8 cellular contexts compared by ENCODE assay signal in genomic region chr1:160083968-160084770, GRCh38. TPM values are rescaled to one million over a fixed set of nuclear protein-coding genes. Genes with fewer than 3 reads are reported as not detected.
A peak's percentile ranks its signal among the peaks of the same experiment; 100 is the strongest.
DNase-seq lines count a peak whose midpoint lies in the region; ATAC-seq and TF ChIP-seq lines count a peak whose summit lies in the region.

No MANE protein-coding gene starts in this region.

- H3K4me3 Mint-ChIP-seq in activated CD8-positive, alpha-beta T cell treated with anti-CD3 and anti-CD28 coated beads for 36 hours: peak overlapping the region; percentile 46

- TF ChIP-seq CTCF in activated CD8-positive, alpha-beta T cell treated with anti-CD3 and anti-CD28 coated beads for 36 hours (IDR thresholded peaks at IDR 0.05): peak; percentile 80
- TF ChIP-seq CTCF in lower leg skin (IDR thresholded peaks at IDR 0.05): no peak

- no peaks in the 10 kb centered on the region for H3K9me3 ChIP-seq in mesodermal cell (ENCODE audit: control insufficient read depth, low read length)

- H3K27ac Mint-ChIP-seq in activated CD8-positive, alpha-beta T cell treated with anti-CD3 and anti-CD28 coated beads for 36 hours: no peak overlapping the region

- CTCF ChIA-PET in activated CD8-positive, alpha-beta T cell treated with anti-CD3 and anti-CD28 coated beads for 36 hours (lab: Charles Lee): interaction anchor here (0.9 to 33.7 kb wide), 18 partner anchors 7 to 294 kb away, joined by 3 to 693 read pairs (median 9); partner anchors contain the start of genes ATP1A4, IGSF8, KCNJ10 and PEA15

- TF ChIP-seq POLR2A in lower leg skin (IDR thresholded peaks at IDR 0.05): no peak

- 56 to 57% methylated on average over 75 to 95 of the region's 96 CpGs for WGBS in mesodermal cell (ENCODE audit: insufficient coverage in 2 of 2), 2 experiments
- 47 to 54% methylated on average over 49 to 70 of the region's 96 CpGs for WGBS in lower leg skin, 2 donors

- intact Hi-C loops in activated CD8-positive, alpha-beta T cell treated with anti-CD3 and anti-CD28 coated beads for 36 hours (cut with micrococcal nuclease): loop anchor here (10.0 kb wide), 1 partner anchor 49 kb away; the partner anchor contains the start of gene PIGM
- intact Hi-C loops in lower leg skin (cut with DNase I; ENCODE audit: low total_unique reads): no loop called here

- peaks cover 13% of the 10 kb centered on the region for H3K4me1 Mint-ChIP-seq in activated CD8-positive, alpha-beta T cell treated with anti-CD3 and anti-CD28 coated beads for 36 hours (ENCODE audit: low read depth)

- H3K36me3 Mint-ChIP-seq in activated CD8-positive, alpha-beta T cell treated with anti-CD3 and anti-CD28 coated beads for 36 hours (ENCODE audit: low read depth): peaks cover 16% of the 10 kb centered on the region

- POLR2A ChIA-PET in activated CD8-positive, alpha-beta T cell treated with anti-CD3 and anti-CD28 coated beads for 36 hours (lab: Charles Lee): interaction anchor here (0.9 to 1.9 kb wide), 4 partner anchors 14 to 37 kb away, joined by 3 to 8 read pairs (median 4); partner anchors contain the start of gene IGSF8

- peak; percentile 56 for DNase-seq in NCI-H2196 (lab: John Stamatoyannopoulos, UW; ENCODE audit: unreplicated experiment)
- no peak for DNase-seq in NCI-H2196 treated with DMSO at 0.1 percent for 48 hours (lab: John Stamatoyannopoulos, UW; ENCODE audit: unreplicated experiment)
- DNase-seq in NCI-H187 (lab: John Stamatoyannopoulos, UW): peak; percentile 69 to 88
- DNase-seq in activated CD8-positive, alpha-beta T cell treated with anti-CD3 and anti-CD28 coated beads for 36 hours: peak; percentile 84
- DNase-seq in effector CD4-positive, alpha-beta T cell: peak; percentile 66
- peak; percentile 40 to 41 for DNase-seq in stimulated activated CD8-positive, alpha-beta memory T cell treated with anti-CD3 and anti-CD28 coated beads, Interleukin-4, amount 100 ng/mL, for 4 hours (ENCODE audit: low read depth in 2 of 2, low spot score in 1 of 2)
- no peak for DNase-seq in lower leg skin (ENCODE audit: low spot score in 2 of 2)

- H3K4me1 ChIP-seq in mesodermal cell (ENCODE audit: control insufficient read depth, insufficient read depth, low read length, poor library complexity, severe bottlenecking): no peaks in the 10 kb centered on the region

- H3K27ac ChIP-seq in mesodermal cell (ENCODE audit: low read depth, low read length, severe bottlenecking): no peak overlapping the region

- H3K27me3 Mint-ChIP-seq in activated CD8-positive, alpha-beta T cell treated with anti-CD3 and anti-CD28 coated beads for 36 hours: peaks cover 37% of the 10 kb centered on the region

- no peaks in the 10 kb centered on the region for H3K36me3 ChIP-seq in mesodermal cell (ENCODE audit: control insufficient read depth, insufficient read depth, low read length)

- peak; percentile 74 for ATAC-seq in activated CD8-positive, alpha-beta T cell treated with anti-CD3 and anti-CD28 coated beads for 36 hours

- peak overlapping the region; percentile 5 for H3K4me3 ChIP-seq in mesodermal cell (ENCODE audit: extremely low read depth, insufficient read depth, low read length, poor library complexity, severe bottlenecking)
- H3K4me3 ChIP-seq in lower leg skin (ENCODE audit: low read depth, poor library complexity, severe bottlenecking): no peak overlapping the region

- H3K9me3 Mint-ChIP-seq in activated CD8-positive, alpha-beta T cell treated with anti-CD3 and anti-CD28 coated beads for 36 hours: no peaks in the 10 kb centered on the region

RNA-seq across cellular contexts. Expression of gene KCNJ9, which starts 2.8 kb away (rescaled TPM):
- total RNA-seq in activated CD8-positive, alpha-beta T cell treated with anti-CD3 and anti-CD28 coated beads for 36 hours: not detected
- polyA plus RNA-seq in mesodermal cell (2013, experiment 1 of 2): 0.11 TPM
- not detected for polyA plus RNA-seq in mesodermal cell (2013, experiment 2 of 2)
- total RNA-seq in lower leg skin: under 1 TPM in 1 of 4 donors, not detected in 3; 0.12 TPM

RNA-seq across cellular contexts. Expression of gene KCNJ10, which starts 14.2 kb away (rescaled TPM):
- total RNA-seq in activated CD8-positive, alpha-beta T cell treated with anti-CD3 and anti-CD28 coated beads for 36 hours: under 1 TPM; 0.14 to 0.29 TPM
- polyA plus RNA-seq in mesodermal cell (2013, experiment 1 of 2): 0.29 TPM
- 0.10 TPM for polyA plus RNA-seq in mesodermal cell (2013, experiment 2 of 2)
- total RNA-seq in lower leg skin: not detected

RNA-seq across cellular contexts. Expression of gene IGSF8, which starts 14.2 kb away (rescaled TPM):
- 10 to 100 TPM; 48.0 to 49.5 TPM for total RNA-seq in activated CD8-positive, alpha-beta T cell treated with anti-CD3 and anti-CD28 coated beads for 36 hours
- 30.4 TPM for polyA plus RNA-seq in mesodermal cell (2013, experiment 1 of 2)
- 25.2 TPM for polyA plus RNA-seq in mesodermal cell (2013, experiment 2 of 2)
- 10 to 100 TPM; 44.5 to 74.5 (median 54.9) TPM for total RNA-seq in lower leg skin

RNA-seq across cellular contexts. Expression of gene ATP1A2, which starts 31.4 kb away (rescaled TPM):
- not detected for total RNA-seq in activated CD8-positive, alpha-beta T cell treated with anti-CD3 and anti-CD28 coated beads for 36 hours
- polyA plus RNA-seq in mesodermal cell (2013, experiment 1 of 2): 10.8 TPM
- polyA plus RNA-seq in mesodermal cell (2013, experiment 2 of 2): 9.4 TPM
- total RNA-seq in lower leg skin: 1 to 10 TPM; 1.1 to 5.8 (median 5.0) TPM

RNA-seq across cellular contexts. Expression of gene PIGM, which starts 52.4 kb away (rescaled TPM):
- total RNA-seq in activated CD8-positive, alpha-beta T cell treated with anti-CD3 and anti-CD28 coated beads for 36 hours: 1 to 10 TPM; 3.9 to 4.0 TPM
- 2.6 TPM for polyA plus RNA-seq in mesodermal cell (2013, experiment 1 of 2)
- 2.7 TPM for polyA plus RNA-seq in mesodermal cell (2013, experiment 2 of 2)
- 1 to 10 TPM; 2.4 to 4.5 (median 3.6) TPM for total RNA-seq in lower leg skin

Comparison
In these comparisons a context has a peak if more than half of its experiments do, and no peak if none do; other contexts are left out.
1. DNase-seq: peak in NCI-H2196 (single experiment), NCI-H187 (2 of 2), activated CD8-positive, alpha-beta T cell treated with anti-CD3 and anti-CD28 coated beads for 36 hours (single experiment), effector CD4-positive, alpha-beta T cell (single experiment) and stimulated activated CD8-positive, alpha-beta memory T cell treated with anti-CD3 and anti-CD28 coated beads, Interleukin-4, amount 100 ng/mL, for 4 hours (2 of 2); none in NCI-H2196 treated with DMSO at 0.1 percent for 48 hours (single experiment) and lower leg skin (0 of 2).